33 cellular contexts compared by ENCODE assay signal in the genomic region with DNA sequence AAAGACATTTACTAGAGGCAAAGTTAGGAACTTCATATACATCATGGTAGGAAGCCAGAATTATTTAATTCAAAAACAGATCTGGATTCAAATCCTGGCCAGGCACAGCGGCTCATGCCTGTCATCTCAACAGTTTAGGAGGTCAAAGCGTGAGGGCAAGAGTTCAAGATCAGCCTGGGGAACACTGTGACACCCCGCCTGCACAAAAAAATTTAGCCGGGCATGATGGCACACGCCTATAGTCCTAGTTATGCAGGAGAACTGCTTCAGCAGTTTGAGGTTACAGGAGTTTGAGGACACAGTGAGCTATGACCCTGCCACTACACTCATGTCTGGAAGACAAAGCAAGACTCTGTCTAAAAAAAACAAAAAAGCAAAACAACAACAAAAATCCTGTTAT. TPM values are rescaled to one million over a fixed set of nuclear protein-coding genes. Genes with fewer than 3 reads are reported as not detected.
A peak's percentile ranks its signal among the peaks of the same experiment; 100 is the strongest.
DNase-seq lines count a peak whose midpoint lies in the region; ATAC-seq and TF ChIP-seq lines count a peak whose summit lies in the region.
"Had no signal": no experiment of that assay in that cellular context is flagged by ENCODE, and none has a peak within 500 bp of the region (broad histone marks: within the 10 kb centered on the region; RNA-seq: fewer than 3 reads in every experiment).

No MANE protein-coding gene starts in this region.

- DNase-seq in T-helper 17 cell (no peak), epithelial cell of prostate (ENCODE audit: low read depth, low spot score) (no peak), osteocyte (ENCODE audit: extremely low spot score, unreplicated experiment) (no peak), OCI-M1 (lab: John Stamatoyannopoulos, UW) (no peak), NCI-H226 (no peak)
- DNase-seq: activated CD4-positive, alpha-beta T cell treated with anti-CD3 and anti-CD28 coated beads for 48 hours; activated CD8-positive, alpha-beta memory T cell treated with anti-CD3 and anti-CD28 coated beads for 24 hours; activated effector memory CD4-positive, alpha-beta T cell treated with anti-CD3 and anti-CD28 coated beads, Interleukin-2, amount 50 U/mL, for 16 hours; activated naive CD8-positive, alpha-beta T cell treated with anti-CD3 and anti-CD28 coated beads, Interleukin-2, amount 10 ng/mL, durations not matched to agents 7 days and 5 days; COR-L47; DMS79; GDM1; glutamatergic neuron; Kasumi-1; kidney; NCI-H1048; NCI-H1930; NCI-H69; right cardiac atrium; stimulated activated CD4-positive, alpha-beta T cell treated with anti-CD3 and anti-CD28 coated beads, Interleukin-2, amount 100 ng/mL, for 48 hours had no signal

- no peak overlapping the region for H3K4me3 ChIP-seq in HUES64 (ENCODE audit: low read length)
- H3K4me3 ChIP-seq: BLaER1, suprapubic skin had no signal

- H3K27me3 Mint-ChIP-seq in T-helper 17 cell, result no peaks in the 10 kb centered on the region
- H3K27me3 Mint-ChIP-seq in osteocyte (ENCODE audit: unreplicated experiment), result no peaks in the 10 kb centered on the region
- H3K27me3 Mint-ChIP-seq: activated naive CD8-positive, alpha-beta T cell treated with anti-CD3 and anti-CD28 coated beads, Interleukin-2, amount 10 ng/mL, durations not matched to agents 7 days and 5 days; central memory CD8-positive, alpha-beta T cell; stimulated activated memory B cell treated with anti-CD40 and anti-IgM and Interleukin-4, amounts not matched to agents 10 μg/mL and 1 μg/mL and 100 μg/mL, for 72 hours had no signal

- no peaks in the 10 kb centered on the region for H3K36me3 ChIP-seq in HUES64 (ENCODE audit: insufficient read depth, low read length)
- H3K36me3 ChIP-seq: suprapubic skin had no signal

- H3K27ac ChIP-seq in HUES64 (ENCODE audit: low read depth, low read length) (no peak overlapping the region), epithelial cell of prostate (peak overlapping the region; percentile 51)
- H3K27ac ChIP-seq: BLaER1, parathyroid adenoma, VCaP had no signal

- no peak for TF ChIP-seq CTCF in osteocyte (IDR thresholded peaks at IDR 0.05)

- no peaks in the 10 kb centered on the region for H3K27me3 ChIP-seq in HUES64 (ENCODE audit: insufficient read depth, low read length)
- H3K27me3 ChIP-seq: BLaER1, suprapubic skin had no signal

- H3K4me3 Mint-ChIP-seq in T-helper 17 cell (no peak overlapping the region), osteocyte (ENCODE audit: unreplicated experiment) (no peak overlapping the region)
- H3K4me3 Mint-ChIP-seq: activated naive CD8-positive, alpha-beta T cell treated with anti-CD3 and anti-CD28 coated beads, Interleukin-2, amount 10 ng/mL, durations not matched to agents 7 days and 5 days; central memory CD8-positive, alpha-beta T cell; stimulated activated memory B cell treated with anti-CD40 and anti-IgM and Interleukin-4, amounts not matched to agents 10 μg/mL and 1 μg/mL and 100 μg/mL, for 72 hours had no signal

- ATAC-seq in T-helper 17 cell, result no peak
- ATAC-seq in GM18517 (IDR thresholded peaks at IDR 0.05; ENCODE audit: unreplicated experiment), result no peak
- ATAC-seq in GM21526 (IDR thresholded peaks at IDR 0.05; ENCODE audit: low FRiP score, unreplicated experiment), result no peak
- ATAC-seq: right cardiac atrium, SK-N-SH treated with all-trans-retinoic acid at 6 μM for 48 hours had no signal

- peaks cover 4% of the 10 kb centered on the region; the same call in 1 of the 2 replicates for H3K4me1 ChIP-seq in HUES64 (ENCODE audit: insufficient read depth, low read length)
- H3K4me1 ChIP-seq: parathyroid adenoma had no signal

- 96% methylated on average over 5 of the region's 5 CpGs for WGBS in HUES64

- no peaks in the 10 kb centered on the region for H3K9me3 Mint-ChIP-seq in osteocyte (ENCODE audit: unreplicated experiment)
- H3K9me3 Mint-ChIP-seq: central memory CD8-positive, alpha-beta T cell had no signal

- H3K9ac ChIP-seq in HUES64 (ENCODE audit: low read depth, low read length), result 0 out of 2 replicates have a peak overlapping the region, but pooled peaks have one; percentile 20
- H3K9ac ChIP-seq: BLaER1, parathyroid adenoma had no signal

- no peaks in the 10 kb centered on the region for H3K36me3 Mint-ChIP-seq in T-helper 17 cell (ENCODE audit: low read depth)
- no peaks in the 10 kb centered on the region for H3K36me3 Mint-ChIP-seq in osteocyte (ENCODE audit: unreplicated experiment)

- H3K4me1 Mint-ChIP-seq in T-helper 17 cell (peaks cover 26% of the 10 kb centered on the region), osteocyte (ENCODE audit: unreplicated experiment) (peaks cover 43% of the 10 kb centered on the region)

- H3K27ac Mint-ChIP-seq in T-helper 17 cell (peak overlapping the region; percentile 24), osteocyte (ENCODE audit: unreplicated experiment) (peak overlapping the region; percentile 3)
- H3K27ac Mint-ChIP-seq: activated naive CD8-positive, alpha-beta T cell treated with anti-CD3 and anti-CD28 coated beads, Interleukin-2, amount 10 ng/mL, durations not matched to agents 7 days and 5 days had no signal

- 0 out of 2 replicates have a peak, but pooled peaks cover 2% of the 10 kb centered on the region for H3K9me3 ChIP-seq in HUES64 (ENCODE audit: insufficient read depth, low read depth, low read length)
- no peaks in the 10 kb centered on the region for H3K9me3 ChIP-seq in T-helper 17 cell (ENCODE audit: control insufficient read depth, low read length, poor library complexity, severe bottlenecking)
- H3K9me3 ChIP-seq: suprapubic skin had no signal

RNA-seq across cellular contexts. Expression of a gene that starts 8.9 kb away (rescaled TPM):
- polyA plus RNA-seq in HUES64 (2013, experiment 1 of 2), result 20.3 TPM
- polyA plus RNA-seq in HUES64 (2013, experiment 2 of 2), result 24.9 TPM
- total RNA-seq in T-helper 17 cell (10 to 100 TPM; 70.1 to 71.5 TPM), osteocyte (59.0 and 71.9 TPM in 2 replicates)

RNA-seq across cellular contexts. Expression of a gene that starts 51.7 kb away (rescaled TPM):
- polyA plus RNA-seq in HUES64 (2013, experiment 1 of 2), result 7.9 TPM
- 10.1 TPM for polyA plus RNA-seq in HUES64 (2013, experiment 2 of 2)
- total RNA-seq in T-helper 17 cell, result not detected
- not detected in 2 replicates for total RNA-seq in osteocyte
- total RNA-seq: activated naive CD8-positive, alpha-beta T cell treated with anti-CD3 and anti-CD28 coated beads, Interleukin-2, amount 10 ng/mL, durations not matched to agents 7 days and 5 days; endothelial cell of umbilical vein; kidney; RPMI7951; ureter had no signal
- polyA plus RNA-seq: endothelial cell of umbilical vein had no signal
